In genomic region chr16:67430504-67431076, GRCh38 we compare ENCODE assay signal across 8 cellular contexts. TPM values are rescaled to one million over a fixed set of nuclear protein-coding genes. Genes with fewer than 3 reads are reported as not detected.
DNase-seq lines count a peak whose midpoint lies in the region; ATAC-seq, FAIRE-seq and TF ChIP-seq lines count a peak whose summit lies in the region.
"Had no signal": no experiment of that assay in that cellular context is flagged by ENCODE, and none has a peak within 500 bp of the region (broad histone marks: within the 10 kb centered on the region; RNA-seq: fewer than 3 reads in every experiment).

No MANE protein-coding gene starts in this region.

- no peak overlapping the region for H3K27ac Mint-ChIP-seq in natural killer cell treated with Interleukin-12 subunit alpha and Interleukin-12 subunit beta and Interleukin-15 and Interleukin-18, amount 100 ng/mL, for 72 hours

- TF ChIP-seq RAD21 in K562 (CRISPR knock-in tag; conservative IDR thresholded peaks at IDR 0.05 in 1 of 2, IDR thresholded peaks at IDR 0.05 in 1 of 2) = no peak

- H3K27me3 Mint-ChIP-seq in natural killer cell treated with Interleukin-12 subunit alpha and Interleukin-12 subunit beta and Interleukin-15 and Interleukin-18, amount 100 ng/mL, for 72 hours = peaks cover 28 to 29% of the 10 kb centered on the region in 2 donors

- peak overlapping the region; percentile 80 for H2AFZ ChIP-seq in K562 (ENCODE audit: low read depth, low read length)

- no peak overlapping the region for H3K27ac ChIP-seq in K562 (ENCODE audit: extremely low read depth, low read depth, low read length)
- H3K27ac ChIP-seq: epithelial cell of prostate had no signal

- BruUV-seq in K562 (replicated peaks; lab: Mats Ljungman, UMichigan) = no TSS peak

- no peaks in the 10 kb centered on the region for H3K79me2 ChIP-seq in K562 (ENCODE audit: control insufficient read depth, insufficient read depth, low read length)

- H3K4me2 ChIP-seq in K562 (ENCODE audit: insufficient read depth, low read length) = peak overlapping the region; percentile 57

- in situ Hi-C loops in K562 (cut with MboI) = no loop called here

- POLR2A ChIA-PET in K562 (lab: Yijun Ruan, JAX) = interaction anchor here (0.6 to 0.8 kb wide), 2 partner anchors 39 to 91 kb away, joined by 3 to 4 read pairs; no protein-coding TSS in a partner anchor

- ATAC-seq in K562 = peak; percentile 17
- peak; percentile 36 to 41 for ATAC-seq in natural killer cell treated with Interleukin-12 subunit alpha and Interleukin-12 subunit beta and Interleukin-15 and Interleukin-18, amount 100 ng/mL, for 72 hours

- H4K20me1 ChIP-seq in K562 (replicated peaks; ENCODE audit: control insufficient read depth, insufficient read depth, low read length) = peaks cover 13% of the 10 kb centered on the region; the same call in 1 of the 2 replicates

- peaks cover 6 to 29% of the 10 kb centered on the region in 2 experiments; a peak in 3 of 5 replicates for H3K4me1 ChIP-seq in K562 (replicated peaks in 1 of 2; ENCODE audit: control insufficient read depth in 2 of 2, insufficient read depth in 2 of 2, low read length in 2 of 2)

- no peak for TF ChIP-seq POLR2A in K562 (conservative IDR thresholded peaks at IDR 0.05)

- DNase-seq in NCI-H1694 (lab: John Stamatoyannopoulos, UW) (peak; percentile 5), NCI-H1694 treated with DMSO at 0.1 percent for 48 hours (lab: John Stamatoyannopoulos, UW) (no peak), K562 (ENCODE audit: extremely low read depth in 1 of 4, low spot score in 3 of 4) (peak in 3 of 4 experiments; percentile 54 to 89 (median 58)), NOMO-1 treated with dmso at 0.1 percent for 144 hours (lab: John Stamatoyannopoulos, UW; ENCODE audit: unreplicated experiment) (no peak)
- no peak for DNase-seq in natural killer cell treated with Interleukin-12 subunit alpha and Interleukin-12 subunit beta and Interleukin-15 and Interleukin-18, amount 100 ng/mL, for 72 hours (ENCODE audit: low spot score)
- no peak for DNase-seq in central memory CD4-positive, alpha-beta T cell

- no peaks in the 10 kb centered on the region for H3K9me3 Mint-ChIP-seq in natural killer cell treated with Interleukin-12 subunit alpha and Interleukin-12 subunit beta and Interleukin-15 and Interleukin-18, amount 100 ng/mL, for 72 hours

- no peak for TF ChIP-seq EP300 in K562 (IDR thresholded peaks at IDR 0.05; ENCODE audit: low read length)

- no peaks in the 10 kb centered on the region for H3K9me3 ChIP-seq in K562 (replicated peaks; ENCODE audit: control insufficient read depth, insufficient read depth, low read depth, low read length)

- peak overlapping the region; percentile 38 for H3K4me3 ChIP-seq in K562

- CTCF ChIA-PET in K562 (lab: Yijun Ruan, JAX; ENCODE audit: low intra/inter-chr PET ratio) = interaction anchor here (1.5 kb wide), 1 partner anchor 35 kb away, joined by 5 read pairs; no protein-coding TSS in a partner anchor

- intact Hi-C loops in K562 (cut with micrococcal nuclease) = no loop called here

- H3K36me3 ChIP-seq in K562 (ENCODE audit: control insufficient read depth, insufficient read depth, low read length) = no peaks in the 10 kb centered on the region

- peaks cover 0 to 10% of the 10 kb centered on the region in 2 experiments; a peak in 1 of 5 replicates for H3K27me3 ChIP-seq in K562 (ENCODE audit: control insufficient read depth in 2 of 2, insufficient read depth in 2 of 2, low read length in 2 of 2)

- WGBS in K562 (ENCODE audit: insufficient coverage, low coverage, missing lambda C conversion rate) = 23% methylated on average over 47 of the region's 61 CpGs

- peaks cover 3% of the 10 kb centered on the region for H3K9me1 ChIP-seq in K562 (ENCODE audit: control insufficient read depth, insufficient read depth, low read length)

- H3K9ac ChIP-seq in K562 (ENCODE audit: insufficient read depth in 1 of 2, low read depth in 2 of 2, low read length in 2 of 2) = peak overlapping the region in 1 of 2 experiments; percentile 80; a peak in 2 of 4 replicates

- peaks cover 4 to 9% of the 10 kb centered on the region in 2 donors for H3K4me1 Mint-ChIP-seq in natural killer cell treated with Interleukin-12 subunit alpha and Interleukin-12 subunit beta and Interleukin-15 and Interleukin-18, amount 100 ng/mL, for 72 hours (ENCODE audit: low read depth in 2 of 2)

- no peaks in the 10 kb centered on the region for H3K36me3 Mint-ChIP-seq in natural killer cell treated with Interleukin-12 subunit alpha and Interleukin-12 subunit beta and Interleukin-15 and Interleukin-18, amount 100 ng/mL, for 72 hours

- FAIRE-seq in K562 (lab: Jason Lieb, UNC) = no peak
- FAIRE-seq: G401.6 had no signal

- H3K4me3 Mint-ChIP-seq in natural killer cell treated with Interleukin-12 subunit alpha and Interleukin-12 subunit beta and Interleukin-15 and Interleukin-18, amount 100 ng/mL, for 72 hours = peak overlapping the region; percentile 78

- no peak for TF ChIP-seq CTCF in K562 (IDR thresholded peaks at IDR 0.05 in 2 of 3, conservative IDR thresholded peaks at IDR 0.05 in 1 of 3; ENCODE audit: insufficient read depth in 2 of 3, low read depth in 1 of 3, low read length in 3 of 3)

RNA-seq across cellular contexts. Expression of gene HSD11B2, which starts 0.3 kb away (rescaled TPM):
- total RNA-seq in K562 (2011; cell fraction: chromatin; rRNA removed; ENCODE audit: low replicate concordance) = 3.4 and 5.6 TPM in 2 replicates
- total RNA-seq in K562 (2011; cell fraction: nucleolus; rRNA removed) = 3.0 and 4.7 TPM in 2 replicates
- 2.4 and 6.9 TPM in 2 replicates for total RNA-seq in K562 (2011; cell fraction: nucleoplasm; rRNA removed)
- total RNA-seq in K562 (2014; rRNA removed) (0.95 and 2.9 TPM in 2 replicates), K562 (2014; rRNA removed; fragmentation: Illumina TruSeq; extraction: Trizol) (0.22 and 0.55 TPM in 2 replicates), K562 (2015; rRNA removed; fragmentation: Illumina TruSeq; extraction: Trizol) (0.60 and 0.65 TPM in 2 replicates), K562 (2021) (1.9 and 2.0 TPM in 2 replicates)
- polyA plus RNA-seq in K562 (2011; rRNA removed) (0.79 and 2.2 TPM in 2 replicates), K562 (2014; fragmentation: Illumina TruSeq; extraction: Trizol) (1.4 and 2.7 TPM in 2 replicates), K562 (2014; fragmentation: Nextera tagmentation; extraction: Ambion mirVana) (under 1 TPM; 0.08 to 0.18 TPM), K562 (2014; rRNA removed) (1.4 and 2.2 TPM in 2 replicates)
- 1.8 and 2.4 TPM in 2 replicates for polyA plus RNA-seq in K562 (2011; cell fraction: cytosol; rRNA removed)
- 3.4 and 4.8 TPM in 2 replicates for polyA plus RNA-seq in K562 (2011; cell fraction: nucleus; rRNA removed)
- 0.86 and 2.0 TPM in 2 replicates for polyA plus RNA-seq in K562 (2012)
- polyA minus RNA-seq in K562 (2011; rRNA and poly(A)+ RNA removed) = 0.72 and 1.1 TPM in 2 replicates
- polyA minus RNA-seq in K562 (2011; cell fraction: cytosol; rRNA and poly(A)+ RNA removed) = 1.9 and 2.9 TPM in 2 replicates
- 0.67 and 0.81 TPM in 2 replicates for polyA minus RNA-seq in K562 (2011; cell fraction: nucleus; rRNA and poly(A)+ RNA removed)
- total RNA-seq in natural killer cell treated with Interleukin-12 subunit alpha and Interleukin-12 subunit beta and Interleukin-15 and Interleukin-18, amount 100 ng/mL, for 72 hours = not detected

RNA-seq across cellular contexts. Expression of gene ZDHHC1, which starts 14.3 kb away (rescaled TPM):
- not detected in 2 replicates for total RNA-seq in K562 (2011; cell fraction: chromatin; rRNA removed; ENCODE audit: low replicate concordance)
- 0.50 TPM in 1 of 2 replicates, not detected in the other for total RNA-seq in K562 (2011; cell fraction: nucleolus; rRNA removed)
- not detected in 2 replicates for total RNA-seq in K562 (2011; cell fraction: nucleoplasm; rRNA removed)
- total RNA-seq in K562 (2014; rRNA removed) = 0.24 and 0.77 TPM in 2 replicates
- total RNA-seq in K562 (2014; rRNA removed; fragmentation: Illumina TruSeq; extraction: Trizol) = not detected in 2 replicates
- total RNA-seq in K562 (2015; rRNA removed; fragmentation: Illumina TruSeq; extraction: Trizol) = 0.36 TPM in 1 of 2 replicates, not detected in the other
- 0.16 TPM in 1 of 2 replicates, not detected in the other for total RNA-seq in K562 (2021)
- 0.06 and 0.07 TPM in 2 replicates for polyA plus RNA-seq in K562 (2011; rRNA removed)
- 0.13 and 0.95 TPM in 2 replicates for polyA plus RNA-seq in K562 (2011; cell fraction: cytosol; rRNA removed)
- polyA plus RNA-seq in K562 (2011; cell fraction: nucleus; rRNA removed) = 0.28 and 0.43 TPM in 2 replicates
- 0.17 TPM in 1 of 2 replicates, not detected in the other for polyA plus RNA-seq in K562 (2012)
- polyA plus RNA-seq in K562 (2014; fragmentation: Illumina TruSeq; extraction: Trizol) = not detected in 2 replicates
- not detected for polyA plus RNA-seq in K562 (2014; fragmentation: Nextera tagmentation; extraction: Ambion mirVana)
- 0.25 TPM in 1 of 2 replicates, not detected in the other for polyA plus RNA-seq in K562 (2014; rRNA removed)
- polyA minus RNA-seq in K562 (2011; rRNA and poly(A)+ RNA removed) = not detected in 2 replicates
- polyA minus RNA-seq in K562 (2011; cell fraction: cytosol; rRNA and poly(A)+ RNA removed) = not detected in 2 replicates
- 0.54 TPM in 1 of 2 replicates, not detected in the other for polyA minus RNA-seq in K562 (2011; cell fraction: nucleus; rRNA and poly(A)+ RNA removed)
- total RNA-seq in natural killer cell treated with Interleukin-12 subunit alpha and Interleukin-12 subunit beta and Interleukin-15 and Interleukin-18, amount 100 ng/mL, for 72 hours = 1 to 10 TPM; 1.6 to 2.0 TPM

RNA-seq across cellular contexts. Expression of gene TPPP3, which starts 37.3 kb away (rescaled TPM):
- total RNA-seq in K562 (2011; cell fraction: chromatin; rRNA removed; ENCODE audit: low replicate concordance) = 0.44 TPM in 1 of 2 replicates, not detected in the other
- 0.17 TPM in 1 of 2 replicates, not detected in the other for total RNA-seq in K562 (2011; cell fraction: nucleolus; rRNA removed)
- total RNA-seq in K562 (2011; cell fraction: nucleoplasm; rRNA removed) = 0.37 TPM in 1 of 2 replicates, not detected in the other
- total RNA-seq in K562 (2014; rRNA removed) = 0.16 and 0.50 TPM in 2 replicates
- total RNA-seq in K562 (2014; rRNA removed; fragmentation: Illumina TruSeq; extraction: Trizol) = 0.25 TPM in 1 of 2 replicates, not detected in the other
- total RNA-seq in K562 (2015; rRNA removed; fragmentation: Illumina TruSeq; extraction: Trizol) = not detected in 2 replicates
- 0.38 and 0.44 TPM in 2 replicates for total RNA-seq in K562 (2021)
- polyA plus RNA-seq in K562 (2011; rRNA removed) = 0.32 and 0.58 TPM in 2 replicates
- 0.44 and 0.60 TPM in 2 replicates for polyA plus RNA-seq in K562 (2011; cell fraction: cytosol; rRNA removed)
- 0.31 and 0.46 TPM in 2 replicates for polyA plus RNA-seq in K562 (2011; cell fraction: nucleus; rRNA removed)
- 0.37 and 0.38 TPM in 2 replicates for polyA plus RNA-seq in K562 (2012)
- 0.36 and 0.66 TPM in 2 replicates for polyA plus RNA-seq in K562 (2014; fragmentation: Illumina TruSeq; extraction: Trizol)
- polyA plus RNA-seq in K562 (2014; fragmentation: Nextera tagmentation; extraction: Ambion mirVana) = under 1 TPM in 1 of 2 experiments, not detected in 1; 0.13 TPM
- 0.50 and 0.92 TPM in 2 replicates for polyA plus RNA-seq in K562 (2014; rRNA removed)
- 0.21 TPM in 1 of 2 replicates, not detected in the other for polyA minus RNA-seq in K562 (2011; rRNA and poly(A)+ RNA removed)
- polyA minus RNA-seq in K562 (2011; cell fraction: cytosol; rRNA and poly(A)+ RNA removed) = not detected in 2 replicates
- polyA minus RNA-seq in K562 (2011; cell fraction: nucleus; rRNA and poly(A)+ RNA removed) = 0.13 and 0.33 TPM in 2 replicates
- total RNA-seq in natural killer cell treated with Interleukin-12 subunit alpha and Interleukin-12 subunit beta and Interleukin-15 and Interleukin-18, amount 100 ng/mL, for 72 hours = under 1 TPM in 1 of 2 donors, not detected in 1; 0.31 TPM

RNA-seq across cellular contexts. Expression of gene ATP6V0D1, which starts 50.4 kb away (rescaled TPM):
- total RNA-seq in K562 (2011; cell fraction: chromatin; rRNA removed; ENCODE audit: low replicate concordance) = 30.0 and 74.0 TPM in 2 replicates
- 56.4 and 56.6 TPM in 2 replicates for total RNA-seq in K562 (2011; cell fraction: nucleolus; rRNA removed)
- 38.9 and 42.7 TPM in 2 replicates for total RNA-seq in K562 (2011; cell fraction: nucleoplasm; rRNA removed)
- total RNA-seq in K562 (2014; rRNA removed) (45.6 and 54.5 TPM in 2 replicates), K562 (2014; rRNA removed; fragmentation: Illumina TruSeq; extraction: Trizol) (22.0 and 30.6 TPM in 2 replicates), K562 (2015; rRNA removed; fragmentation: Illumina TruSeq; extraction: Trizol) (51.8 and 53.5 TPM in 2 replicates), K562 (2021) (61.3 and 61.5 TPM in 2 replicates)
- polyA plus RNA-seq in K562 (2011; rRNA removed) (48.2 and 51.5 TPM in 2 replicates), K562 (2014; fragmentation: Illumina TruSeq; extraction: Trizol) (64.9 and 69.7 TPM in 2 replicates), K562 (2014; fragmentation: Nextera tagmentation; extraction: Ambion mirVana) (10 to 100 TPM; 23.2 to 40.7 TPM), K562 (2014; rRNA removed) (33.9 and 37.3 TPM in 2 replicates)
- 97.2 and 146 TPM in 2 replicates for polyA plus RNA-seq in K562 (2011; cell fraction: cytosol; rRNA removed)
- polyA plus RNA-seq in K562 (2011; cell fraction: nucleus; rRNA removed) = 52.3 and 67.8 TPM in 2 replicates
- 84.3 and 116 TPM in 2 replicates for polyA plus RNA-seq in K562 (2012)
- 45.3 and 118 TPM in 2 replicates for polyA minus RNA-seq in K562 (2011; rRNA and poly(A)+ RNA removed)
- 61.6 and 78.2 TPM in 2 replicates for polyA minus RNA-seq in K562 (2011; cell fraction: cytosol; rRNA and poly(A)+ RNA removed)
- 17.6 and 17.7 TPM in 2 replicates for polyA minus RNA-seq in K562 (2011; cell fraction: nucleus; rRNA and poly(A)+ RNA removed)
- total RNA-seq in natural killer cell treated with Interleukin-12 subunit alpha and Interleukin-12 subunit beta and Interleukin-15 and Interleukin-18, amount 100 ng/mL, for 72 hours = 10 to 100 TPM; 66.9 to 85.5 TPM

RNA-seq across cellular contexts. Expression of gene AGRP, which starts 52.8 kb away (rescaled TPM):
- not detected in 2 replicates for total RNA-seq in K562 (2011; cell fraction: chromatin; rRNA removed; ENCODE audit: low replicate concordance)
- not detected in 2 replicates for total RNA-seq in K562 (2011; cell fraction: nucleolus; rRNA removed)
- not detected in 2 replicates for total RNA-seq in K562 (2011; cell fraction: nucleoplasm; rRNA removed)
- total RNA-seq in K562 (2014; rRNA removed) (not detected in 2 replicates), K562 (2014; rRNA removed; fragmentation: Illumina TruSeq; extraction: Trizol) (not detected in 2 replicates), K562 (2015; rRNA removed; fragmentation: Illumina TruSeq; extraction: Trizol) (not detected in 2 replicates), K562 (2021) (not detected in 2 replicates)
- polyA plus RNA-seq in K562 (2011; rRNA removed) (not detected in 2 replicates), K562 (2014; fragmentation: Illumina TruSeq; extraction: Trizol) (not detected in 2 replicates), K562 (2014; fragmentation: Nextera tagmentation; extraction: Ambion mirVana) (not detected), K562 (2014; rRNA removed) (not detected in 2 replicates)
- polyA plus RNA-seq in K562 (2011; cell fraction: cytosol; rRNA removed) = not detected in 2 replicates
- not detected in 2 replicates for polyA plus RNA-seq in K562 (2011; cell fraction: nucleus; rRNA removed)
- not detected in 2 replicates for polyA plus RNA-seq in K562 (2012)
- polyA minus RNA-seq in K562 (2011; rRNA and poly(A)+ RNA removed) = not detected in 2 replicates
- polyA minus RNA-seq in K562 (2011; cell fraction: cytosol; rRNA and poly(A)+ RNA removed) = not detected in 2 replicates
- polyA minus RNA-seq in K562 (2011; cell fraction: nucleus; rRNA and poly(A)+ RNA removed) = not detected in 2 replicates
- not detected for total RNA-seq in natural killer cell treated with Interleukin-12 subunit alpha and Interleukin-12 subunit beta and Interleukin-15 and Interleukin-18, amount 100 ng/mL, for 72 hours

Comparison
In these comparisons a context has a peak if more than half of its experiments do, and no peak if none do; other contexts are left out.
1. DNase-seq: peak in NCI-H1694 (single experiment) and K562 (3 of 4); none in NCI-H1694 treated with DMSO at 0.1 percent for 48 hours (single experiment), natural killer cell treated with Interleukin-12 subunit alpha and Interleukin-12 subunit beta and Interleukin-15 and Interleukin-18, amount 100 ng/mL, for 72 hours (single experiment), NOMO-1 treated with dmso at 0.1 percent for 144 hours (single experiment) and central memory CD4-positive, alpha-beta T cell (single experiment).